ENCODE assay signal across 1 cellular context in the genomic region with DNA sequence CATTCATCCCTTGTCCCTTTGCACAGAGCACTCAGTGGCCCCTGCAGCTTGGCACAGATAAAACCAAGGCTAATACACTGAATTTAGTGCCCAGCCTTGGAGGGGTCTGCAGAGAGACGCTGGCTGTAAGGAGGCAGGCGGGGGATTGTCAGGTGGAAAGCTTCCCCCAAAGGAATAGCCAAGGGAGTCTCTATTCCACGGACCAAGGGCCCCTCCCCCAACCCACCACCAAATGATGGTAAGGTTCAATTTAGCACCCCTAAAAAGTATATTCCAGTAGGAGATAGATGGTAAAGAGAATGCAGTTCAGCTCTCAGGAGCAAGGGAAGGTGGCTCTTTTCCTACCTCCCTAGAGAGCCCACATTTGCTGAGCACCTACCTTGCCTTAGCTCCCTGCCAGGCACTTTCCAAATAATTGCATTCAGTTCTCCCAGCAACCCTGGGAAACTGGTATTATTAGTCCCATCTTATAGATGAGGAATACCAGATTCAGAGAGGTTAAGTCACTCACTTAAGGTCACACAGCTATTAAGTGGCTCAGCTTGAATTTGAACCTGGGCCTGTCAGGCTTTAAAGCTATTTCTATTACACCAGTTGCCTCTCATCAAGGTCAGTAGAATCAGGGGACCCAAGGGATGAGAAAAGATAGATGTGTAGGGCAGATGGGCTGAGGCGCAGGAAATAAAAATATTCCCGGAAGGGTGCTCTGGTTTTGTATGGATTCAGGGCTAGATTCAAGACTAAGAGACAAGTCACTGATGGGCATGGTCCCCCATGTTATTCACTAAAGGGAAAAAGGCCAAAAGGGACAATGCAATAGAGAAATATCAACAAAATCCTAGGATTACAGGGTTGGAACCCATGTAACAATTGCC.
TF ChIP-seq lines count a peak whose summit lies in the region.

No MANE protein-coding gene starts in this region.

TF ChIP-seq in HepG2, 621 proteins besides CTCF, POLR2A, EP300 and RAD21:
- peak; percentile 82; the same call in 1 of the 2 replicates for TF ChIP-seq ZNF768 (CRISPR knock-in tag; IDR thresholded peaks at IDR 0.05)
- no peak for TF ChIP-seq ONECUT2 (CRISPR knock-in tag; IDR thresholded peaks at IDR 0.05)
